Comparison of ENCODE assay signal across 8 cellular contexts in the genomic region with DNA sequence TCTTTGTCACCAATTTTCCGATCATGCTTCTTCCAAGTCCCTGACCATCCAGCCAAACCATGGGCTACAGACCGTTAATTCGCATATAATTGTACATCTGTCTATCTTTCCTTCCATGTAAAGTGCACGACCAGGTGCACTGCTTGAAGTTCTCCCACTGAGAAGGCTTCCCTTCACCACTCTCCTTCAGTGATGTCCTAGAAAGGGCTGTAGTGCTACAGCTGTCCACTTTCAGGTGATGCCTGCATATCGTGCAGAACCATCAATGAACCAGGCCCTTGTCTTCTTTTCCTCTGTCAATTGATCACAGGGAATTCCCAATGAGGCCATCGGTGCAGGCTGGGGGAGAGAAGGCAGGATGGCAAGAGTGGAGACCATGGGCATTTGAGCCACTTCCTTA.
"Had no signal": no experiment of that assay in that cellular context is flagged by ENCODE, and none has a peak within 500 bp of the region (broad histone marks: within the 10 kb centered on the region; RNA-seq: fewer than 3 reads in every experiment).

No MANE protein-coding gene starts in this region.

- DNase-seq: GM23248, GOT3, H7, H9, HCEC 1CT, HFFc6 had no signal

- H3K4me1 ChIP-seq: HAP-1 had no signal

- H3K27ac ChIP-seq: GM23248 had no signal

- H3K36me3 ChIP-seq: HAP-1 had no signal

- H3K4me3 ChIP-seq: GM23248, GM23338, HAP-1 had no signal

- H3K9me3 ChIP-seq: HAP-1 had no signal
